ENCODE assay signal across 14 cellular contexts in genomic region chr2:108965540-108966299, GRCh38. TPM values are rescaled to one million over a fixed set of nuclear protein-coding genes. Genes with fewer than 3 reads are reported as not detected.
DNase-seq lines count a peak whose midpoint lies in the region; ATAC-seq lines count a peak whose summit lies in the region.
"Had no signal": no experiment of that assay in that cellular context is flagged by ENCODE, and none has a peak within 500 bp of the region (broad histone marks: within the 10 kb centered on the region; RNA-seq: fewer than 3 reads in every experiment).

No MANE protein-coding gene starts in this region.

- CTCF ChIA-PET in activated CD4-positive, alpha-beta T cell treated with anti-CD3 and anti-CD28 coated beads, Interleukin-2, amount 10 ng/mL, durations not matched to agents 7 days and 5 days (lab: Charles Lee): no interaction called here

- intact Hi-C loops in head of caudate nucleus (cut with DNase I): no loop called here

- peak overlapping the region; percentile 55 for H3K4me3 Mint-ChIP-seq in activated CD4-positive, alpha-beta T cell treated with anti-CD3 and anti-CD28 coated beads, Interleukin-2, amount 10 ng/mL, durations not matched to agents 7 days and 5 days
- peak overlapping the region; percentile 54 for H3K4me3 Mint-ChIP-seq in central memory CD8-positive, alpha-beta T cell
- H3K4me3 Mint-ChIP-seq in stimulated activated effector memory CD8-positive, alpha-beta T cell treated with anti-CD3 and anti-CD28 coated beads, Interleukin-12 subunit alpha, Interleukin-12 subunit beta, amount 100 ng/mL, for 72 hours: no peak overlapping the region

- H3K4me1 Mint-ChIP-seq in activated CD4-positive, alpha-beta T cell treated with anti-CD3 and anti-CD28 coated beads, Interleukin-2, amount 10 ng/mL, durations not matched to agents 7 days and 5 days: peaks cover 70% of the 10 kb centered on the region
- peaks cover 32% of the 10 kb centered on the region for H3K4me1 Mint-ChIP-seq in central memory CD8-positive, alpha-beta T cell
- H3K4me1 Mint-ChIP-seq in stimulated activated effector memory CD8-positive, alpha-beta T cell treated with anti-CD3 and anti-CD28 coated beads, Interleukin-12 subunit alpha, Interleukin-12 subunit beta, amount 100 ng/mL, for 72 hours: peaks cover 27% of the 10 kb centered on the region

- peak overlapping the region; percentile 65 for H3K27ac Mint-ChIP-seq in activated CD4-positive, alpha-beta T cell treated with anti-CD3 and anti-CD28 coated beads, Interleukin-2, amount 10 ng/mL, durations not matched to agents 7 days and 5 days
- H3K27ac Mint-ChIP-seq in central memory CD8-positive, alpha-beta T cell (ENCODE audit: low read depth): peak overlapping the region; percentile 13
- peak overlapping the region; percentile 63 for H3K27ac Mint-ChIP-seq in stimulated activated effector memory CD8-positive, alpha-beta T cell treated with anti-CD3 and anti-CD28 coated beads, Interleukin-12 subunit alpha, Interleukin-12 subunit beta, amount 100 ng/mL, for 72 hours

- POLR2A ChIA-PET in activated CD4-positive, alpha-beta T cell treated with anti-CD3 and anti-CD28 coated beads, Interleukin-2, amount 10 ng/mL, durations not matched to agents 7 days and 5 days (lab: Charles Lee): no interaction called here

- peak; percentile 51 for DNase-seq in activated CD4-positive, alpha-beta T cell treated with anti-CD3 and anti-CD28 coated beads for 48 hours
- no peak for DNase-seq in activated CD4-positive, alpha-beta T cell treated with anti-CD3 and anti-CD28 coated beads, Interleukin-2, amount 50 U/mL, for 48 hours
- peak; percentile 67 for DNase-seq in activated CD4-positive, alpha-beta T cell treated with anti-CD3 and anti-CD28 coated beads, Interleukin-2, amount 10 ng/mL, durations not matched to agents 7 days and 5 days
- DNase-seq in central memory CD8-positive, alpha-beta T cell (ENCODE audit: low spot score in 2 of 2): peak in 1 of 2 donors; percentile 34
- no peak for DNase-seq in stimulated activated effector memory CD8-positive, alpha-beta T cell treated with anti-CD3 and anti-CD28 coated beads, Interleukin-12 subunit alpha, Interleukin-12 subunit beta, amount 100 ng/mL, for 72 hours (ENCODE audit: low spot score in 2 of 2)
- no peak for DNase-seq in head of caudate nucleus
- DNase-seq in COR-L47 (lab: John Stamatoyannopoulos, UW): no peak
- no peak for DNase-seq in SKM-1 (lab: John Stamatoyannopoulos, UW; ENCODE audit: unreplicated experiment)
- DNase-seq: Calu3, caudate nucleus, heart left ventricle, NCI-H1048, retina had no signal

- H3K36me3 Mint-ChIP-seq in activated CD4-positive, alpha-beta T cell treated with anti-CD3 and anti-CD28 coated beads, Interleukin-2, amount 10 ng/mL, durations not matched to agents 7 days and 5 days (ENCODE audit: low read depth): no peaks in the 10 kb centered on the region
- H3K36me3 Mint-ChIP-seq in central memory CD8-positive, alpha-beta T cell (ENCODE audit: insufficient read depth): peaks cover 1% of the 10 kb centered on the region
- no peaks in the 10 kb centered on the region for H3K36me3 Mint-ChIP-seq in stimulated activated effector memory CD8-positive, alpha-beta T cell treated with anti-CD3 and anti-CD28 coated beads, Interleukin-12 subunit alpha, Interleukin-12 subunit beta, amount 100 ng/mL, for 72 hours

- H3K9me3 Mint-ChIP-seq in activated CD4-positive, alpha-beta T cell treated with anti-CD3 and anti-CD28 coated beads, Interleukin-2, amount 10 ng/mL, durations not matched to agents 7 days and 5 days: no peaks in the 10 kb centered on the region
- no peaks in the 10 kb centered on the region for H3K9me3 Mint-ChIP-seq in central memory CD8-positive, alpha-beta T cell
- no peaks in the 10 kb centered on the region for H3K9me3 Mint-ChIP-seq in stimulated activated effector memory CD8-positive, alpha-beta T cell treated with anti-CD3 and anti-CD28 coated beads, Interleukin-12 subunit alpha, Interleukin-12 subunit beta, amount 100 ng/mL, for 72 hours

- no peaks in the 10 kb centered on the region for H3K27me3 Mint-ChIP-seq in activated CD4-positive, alpha-beta T cell treated with anti-CD3 and anti-CD28 coated beads, Interleukin-2, amount 10 ng/mL, durations not matched to agents 7 days and 5 days
- H3K27me3 Mint-ChIP-seq in central memory CD8-positive, alpha-beta T cell: peaks cover 8% of the 10 kb centered on the region

- peak; percentile 82 for ATAC-seq in central memory CD8-positive, alpha-beta T cell (replicated peaks; ENCODE audit: extremely low read depth, poor library complexity, severe bottlenecking)
- no peak for ATAC-seq in stimulated activated effector memory CD8-positive, alpha-beta T cell treated with anti-CD3 and anti-CD28 coated beads, Interleukin-12 subunit alpha, Interleukin-12 subunit beta, amount 100 ng/mL, for 72 hours
- ATAC-seq: A549, heart left ventricle had no signal

RNA-seq across cellular contexts. Expression of gene EDAR, which starts 23.3 kb away (rescaled TPM):
- under 1 TPM; 0.87 TPM for total RNA-seq in activated CD4-positive, alpha-beta T cell treated with anti-CD3 and anti-CD28 coated beads, Interleukin-2, amount 10 ng/mL, durations not matched to agents 7 days and 5 days
- total RNA-seq: Calu3 had no signal

Comparison
In these comparisons a context has a peak if more than half of its experiments do, and no peak if none do; other contexts are left out.
1. DNase-seq: peak in activated CD4-positive, alpha-beta T cell treated with anti-CD3 and anti-CD28 coated beads for 48 hours (single experiment) and activated CD4-positive, alpha-beta T cell treated with anti-CD3 and anti-CD28 coated beads, Interleukin-2, amount 10 ng/mL, durations not matched to agents 7 days and 5 days (single experiment); none in activated CD4-positive, alpha-beta T cell treated with anti-CD3 and anti-CD28 coated beads, Interleukin-2, amount 50 U/mL, for 48 hours (0 of 2), stimulated activated effector memory CD8-positive, alpha-beta T cell treated with anti-CD3 and anti-CD28 coated beads, Interleukin-12 subunit alpha, Interleukin-12 subunit beta, amount 100 ng/mL, for 72 hours (0 of 2), head of caudate nucleus (0 of 42), COR-L47 (single experiment) and SKM-1 (single experiment).
2. H3K27ac Mint-ChIP-seq: peak in every context shown above with its lines; median percentile 65 in activated CD4-positive, alpha-beta T cell treated with anti-CD3 and anti-CD28 coated beads, Interleukin-2, amount 10 ng/mL, durations not matched to agents 7 days and 5 days; 63 in stimulated activated effector memory CD8-positive, alpha-beta T cell treated with anti-CD3 and anti-CD28 coated beads, Interleukin-12 subunit alpha, Interleukin-12 subunit beta, amount 100 ng/mL, for 72 hours; 13 in central memory CD8-positive, alpha-beta T cell.